Comparison of ENCODE assay signal across 17 cellular contexts in genomic region chr18:32831781-32832180, GRCh38. TPM values are rescaled to one million over a fixed set of nuclear protein-coding genes. Genes with fewer than 3 reads are reported as not detected.
"Had no signal": no experiment of that assay in that cellular context is flagged by ENCODE, and none has a peak within 500 bp of the region (broad histone marks: within the 10 kb centered on the region; RNA-seq: fewer than 3 reads in every experiment).

No MANE protein-coding gene starts in this region.

- H3K36me3 Mint-ChIP-seq: activated CD8-positive, alpha-beta memory T cell treated with anti-CD3 and anti-CD28 coated beads, Interleukin-2, amount 10 ng/mL, durations not matched to agents 7 days and 5 days had no signal

- H3K4me1 Mint-ChIP-seq: central memory CD8-positive, alpha-beta T cell; nephron had no signal

- H3K36me3 ChIP-seq: prostate gland, sigmoid colon, thyroid gland had no signal

- H3K9me3 Mint-ChIP-seq: dendritic cell treated with granulocyte-macrophage colony-stimulating factor and Interleukin-4, amounts not matched to agents 40 ng/mL and 50 ng/mL, for 4 days had no signal

- H3K27me3 ChIP-seq: sigmoid colon, thyroid gland had no signal

- H3K9me3 ChIP-seq: prostate gland, sigmoid colon, thyroid gland had no signal

- H3K27me3 Mint-ChIP-seq: activated CD8-positive, alpha-beta memory T cell treated with anti-CD3 and anti-CD28 coated beads, Interleukin-2, amount 10 ng/mL, durations not matched to agents 7 days and 5 days; central memory CD8-positive, alpha-beta T cell; dendritic cell treated with granulocyte-macrophage colony-stimulating factor and Interleukin-4, amounts not matched to agents 40 ng/mL and 50 ng/mL, for 4 days had no signal

- H3K4me1 ChIP-seq: prostate gland, sigmoid colon, thyroid gland had no signal

- H3K27ac ChIP-seq: prostate gland, sigmoid colon, thyroid gland had no signal

- H3K4me3 ChIP-seq: prostate gland, sigmoid colon, thyroid gland had no signal

- H3K27ac Mint-ChIP-seq: activated CD8-positive, alpha-beta memory T cell treated with anti-CD3 and anti-CD28 coated beads, Interleukin-2, amount 10 ng/mL, durations not matched to agents 7 days and 5 days; activated naive CD4-positive, alpha-beta T cell treated with anti-CD3 and anti-CD28 coated beads, Interleukin-2, amount 50 U/mL, for 72 hours; activated T-helper 2 cell treated with anti-CD3 and anti-CD28 coated beads, Interferon-gamma antibody, Interleukin-2, Interleukin-4, amounts not matched to agents 10 μg/mL and 5 μg/mL and 100 μg/mL, durations not matched to agents 14 hours and 24 hours and 36 hours; dendritic cell treated with granulocyte-macrophage colony-stimulating factor and Interleukin-4, amounts not matched to agents 40 ng/mL and 50 ng/mL, for 4 days; nephron had no signal

- ATAC-seq: activated CD4-positive, CD25-positive, alpha-beta regulatory T cell treated with anti-CD3 and anti-CD28 coated beads, Interleukin-2, amount 50 U/mL, for 24 hours; activated CD8-positive, alpha-beta memory T cell treated with anti-CD3 and anti-CD28 coated beads, Interleukin-2, amount 10 ng/mL, durations not matched to agents 7 days and 5 days; activated naive CD4-positive, alpha-beta T cell treated with anti-CD3 and anti-CD28 coated beads, Interleukin-2, amount 50 U/mL, for 72 hours had no signal

- H3K4me3 Mint-ChIP-seq: activated CD8-positive, alpha-beta memory T cell treated with anti-CD3 and anti-CD28 coated beads, Interleukin-2, amount 10 ng/mL, durations not matched to agents 7 days and 5 days; central memory CD8-positive, alpha-beta T cell; dendritic cell treated with granulocyte-macrophage colony-stimulating factor and Interleukin-4, amounts not matched to agents 40 ng/mL and 50 ng/mL, for 4 days; nephron had no signal

- DNase-seq: activated CD8-positive, alpha-beta memory T cell treated with anti-CD3 and anti-CD28 coated beads, Interleukin-2, amount 10 ng/mL, durations not matched to agents 7 days and 5 days; activated T-cell treated with anti-CD3 and anti-CD28 coated beads, Interleukin-2, amount 50 U/mL, for 1 hour; effector memory CD4-positive, alpha-beta T cell; sigmoid colon; stimulated activated CD4-positive, alpha-beta T cell treated with anti-CD3 and anti-CD28 coated beads, Interleukin-12 subunit alpha, Interleukin-12 subunit beta, amount 100 ng/mL, for 4 hours; stimulated activated CD4-positive, alpha-beta T cell treated with anti-CD3 and anti-CD28 coated beads, Interleukin-2, amount 100 ng/mL, for 24 hours; T-helper 9 cell; thyroid gland had no signal

RNA-seq across cellular contexts. Expression of gene KLHL14, which starts 59.0 kb away (rescaled TPM):
- total RNA-seq: activated CD8-positive, alpha-beta memory T cell treated with anti-CD3 and anti-CD28 coated beads, Interleukin-2, amount 10 ng/mL, durations not matched to agents 7 days and 5 days; activated naive CD4-positive, alpha-beta T cell treated with anti-CD3 and anti-CD28 coated beads, Interleukin-2, amount 50 U/mL, for 72 hours; activated T-helper 2 cell treated with anti-CD3 and anti-CD28 coated beads, Interferon-gamma antibody, Interleukin-2, Interleukin-4, amounts not matched to agents 10 μg/mL and 5 μg/mL and 100 μg/mL, durations not matched to agents 14 hours and 24 hours and 36 hours; lower leg skin; osteoblast had no signal
